ENCODE assay signal across 2 cellular contexts in genomic region chr1:154360288-154360687, GRCh38.
TF ChIP-seq lines count a peak whose summit lies in the region.

No MANE protein-coding gene starts in this region.

TF ChIP-seq in HepG2, 621 proteins besides CTCF, POLR2A, EP300 and RAD21:
- no peak for TF ChIP-seq MIER2 (CRISPR knock-in tag; IDR thresholded peaks at IDR 0.05)
- TF ChIP-seq ARNTL (CRISPR knock-in tag; IDR thresholded peaks at IDR 0.05), result no peak
- TF ChIP-seq ZNF121 (CRISPR knock-in tag; IDR thresholded peaks at IDR 0.05), result peak; percentile 26; the same call in 1 of the 2 replicates
- no peak for TF ChIP-seq RBFOX2 (IDR thresholded peaks at IDR 0.05; ENCODE audit: low read depth, low read length)

TF ChIP-seq in K562, 482 proteins besides CTCF, POLR2A, EP300 and RAD21:
- TF ChIP-seq ZKSCAN3 (CRISPR knock-in tag; IDR thresholded peaks at IDR 0.05), result no peak
- TF ChIP-seq NBN (IDR thresholded peaks at IDR 0.05; ENCODE audit: low read depth), result no peak
- no peak for TF ChIP-seq SMARCB1 (IDR thresholded peaks at IDR 0.05; ENCODE audit: insufficient read length, low read depth)
- peak; percentile 57 for TF ChIP-seq RBM25 (IDR thresholded peaks at IDR 0.05; ENCODE audit: low read depth, low read length, severe bottlenecking)
- TF ChIP-seq ZNF785 (CRISPR knock-in tag; IDR thresholded peaks at IDR 0.05), result no peak
- TF ChIP-seq RCOR1 (IDR thresholded peaks at IDR 0.05; ENCODE audit: borderline replicate concordance in 1 of 2, low read depth in 2 of 2, low read length in 2 of 2), result no peak
- no peak for TF ChIP-seq FOXJ2 (tag; IDR thresholded peaks at IDR 0.05)
- no peak for TF ChIP-seq TRIM24 (IDR thresholded peaks at IDR 0.05)
- no peak for TF ChIP-seq GATAD2A (IDR thresholded peaks at IDR 0.05)
- TF ChIP-seq ZNF121 (CRISPR knock-in tag; conservative IDR thresholded peaks at IDR 0.05), result peak; percentile 84
